Comparison of ENCODE assay signal across 1 cellular context in the genomic region with DNA sequence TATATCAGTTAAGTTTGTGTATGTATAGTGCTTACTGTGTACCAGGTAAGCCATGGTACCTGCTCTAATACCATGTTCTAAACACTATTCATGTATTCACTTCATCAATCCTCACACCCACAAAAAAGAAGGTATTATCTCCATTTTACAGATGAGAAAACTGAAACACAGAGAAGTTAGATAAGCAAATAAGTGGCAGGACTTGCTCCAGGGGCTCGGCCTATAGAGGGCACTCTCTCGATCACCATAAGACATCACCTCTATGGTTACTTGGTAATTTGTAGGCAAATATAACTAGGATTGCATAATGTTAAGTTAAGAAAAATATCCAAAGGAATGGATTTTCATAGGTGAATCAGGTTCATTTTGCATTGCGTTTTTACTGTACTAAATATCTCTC.
TF ChIP-seq lines count a peak whose summit lies in the region.

No MANE protein-coding gene starts in this region.

TF ChIP-seq in GM12878, 131 proteins besides CTCF, POLR2A, EP300 and RAD21 (continued from another document):
- TF ChIP-seq ZBTB11 (CRISPR knock-in tag; IDR thresholded peaks at IDR 0.05) (no peak), PRDM15 (CRISPR knock-in tag; IDR thresholded peaks at IDR 0.05) (no peak), ATF3 (IDR thresholded peaks at IDR 0.05; ENCODE audit: borderline replicate concordance, extremely low read depth, low read depth, low read length) (no peak), TCF12 (IDR thresholded peaks at IDR 0.05; ENCODE audit: low read depth, low read length) (no peak), ZNF24 (IDR thresholded peaks at IDR 0.05) (no peak), ASH2L (IDR thresholded peaks at IDR 0.05; ENCODE audit: borderline replicate concordance, low read depth) (no peak), SIX5 (IDR thresholded peaks at IDR 0.05; ENCODE audit: low read depth, low read length, severe bottlenecking) (no peak), JUND (IDR thresholded peaks at IDR 0.05; ENCODE audit: low read depth, low read length) (no peak), GATAD2B (conservative IDR thresholded peaks at IDR 0.05; ENCODE audit: low read depth) (no peak), REST (IDR thresholded peaks at IDR 0.05; ENCODE audit: low read depth, low read length) (no peak), MTA2 (IDR thresholded peaks at IDR 0.05; ENCODE audit: low read depth) (no peak)
- TF ChIP-seq, protein P1, sequence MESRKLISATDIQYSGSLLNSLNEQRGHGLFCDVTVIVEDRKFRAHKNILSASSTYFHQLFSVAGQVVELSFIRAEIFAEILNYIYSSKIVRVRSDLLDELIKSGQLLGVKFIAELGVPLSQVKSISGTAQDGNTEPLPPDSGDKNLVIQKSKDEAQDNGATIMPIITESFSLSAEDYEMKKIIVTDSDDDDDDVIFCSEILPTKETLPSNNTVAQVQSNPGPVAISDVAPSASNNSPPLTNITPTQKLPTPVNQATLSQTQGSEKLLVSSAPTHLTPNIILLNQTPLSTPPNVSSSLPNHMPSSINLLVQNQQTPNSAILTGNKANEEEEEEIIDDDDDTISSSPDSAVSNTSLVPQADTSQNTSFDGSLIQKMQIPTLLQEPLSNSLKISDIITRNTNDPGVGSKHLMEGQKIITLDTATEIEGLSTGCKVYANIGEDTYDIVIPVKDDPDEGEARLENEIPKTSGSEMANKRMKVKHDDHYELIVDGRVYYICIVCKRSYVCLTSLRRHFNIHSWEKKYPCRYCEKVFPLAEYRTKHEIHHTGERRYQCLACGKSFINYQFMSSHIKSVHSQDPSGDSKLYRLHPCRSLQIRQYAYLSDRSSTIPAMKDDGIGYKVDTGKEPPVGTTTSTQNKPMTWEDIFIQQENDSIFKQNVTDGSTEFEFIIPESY (IDR thresholded peaks at IDR 0.05) = no peak
